1 cellular context compared by ENCODE assay signal in genomic region chr13:113582841-113583631, GRCh38.
TF ChIP-seq lines count a peak whose summit lies in the region.

No MANE protein-coding gene starts in this region.

TF ChIP-seq in SK-N-SH treated with all-trans-retinoic acid at 6 μM for 48 hours, 23 proteins besides CTCF, POLR2A, EP300 and RAD21 (continued from another document):
- TF ChIP-seq TSHZ2 (CRISPR knock-in tag; IDR thresholded peaks at IDR 0.05) (no peak), PPARA (CRISPR knock-in tag; IDR thresholded peaks at IDR 0.05; ENCODE audit: borderline replicate concordance) (no peak), BACH2 (CRISPR knock-in tag; IDR thresholded peaks at IDR 0.05; ENCODE audit: borderline replicate concordance) (no peak), POU6F1 (CRISPR knock-in tag; IDR thresholded peaks at IDR 0.05; ENCODE audit: borderline replicate concordance, low read depth) (no peak), TCF4 (CRISPR knock-in tag; IDR thresholded peaks at IDR 0.05; ENCODE audit: borderline replicate concordance) (no peak)
TF ChIP-seq in SK-N-SH treated with all-trans-retinoic acid at 6 μM for 48 hours: peak in this region for 0.
